10 cellular contexts compared by ENCODE assay signal in the genomic region with DNA sequence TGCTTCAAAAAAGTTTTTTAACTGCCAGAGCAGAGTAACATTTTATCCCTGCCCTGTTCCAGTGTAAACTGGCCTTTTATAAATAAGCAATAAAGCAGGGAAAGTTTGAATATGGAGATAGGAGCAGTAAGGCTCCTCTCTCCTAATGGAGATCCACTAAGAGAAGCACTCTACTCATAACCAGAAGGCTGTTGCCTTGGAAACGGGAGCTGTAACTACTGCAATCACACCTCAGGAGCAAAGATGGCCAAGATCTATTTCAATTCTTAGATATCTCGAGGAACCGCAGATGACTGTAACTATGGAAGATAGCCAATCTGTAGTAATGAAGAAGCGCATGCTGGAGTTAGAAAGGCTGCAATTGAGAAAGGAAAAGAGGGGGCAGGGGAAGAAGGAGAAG. TPM values are rescaled to one million over a fixed set of nuclear protein-coding genes. Genes with fewer than 3 reads are reported as not detected.
DNase-seq lines count a peak whose midpoint lies in the region; ATAC-seq lines count a peak whose summit lies in the region.
"Had no signal": no experiment of that assay in that cellular context is flagged by ENCODE, and none has a peak within 500 bp of the region (broad histone marks: within the 10 kb centered on the region; RNA-seq: fewer than 3 reads in every experiment).

No MANE protein-coding gene starts in this region.

- H3K4me3 Mint-ChIP-seq in activated CD4-positive, alpha-beta T cell treated with anti-CD3 and anti-CD28 coated beads, Interleukin-2, amount 10 ng/mL, durations not matched to agents 7 days and 5 days, result no peak overlapping the region
- peak overlapping the region; percentile 49 for H3K4me3 Mint-ChIP-seq in activated naive CD8-positive, alpha-beta T cell treated with anti-CD3 and anti-CD28 coated beads for 36 hours
- no peak overlapping the region for H3K4me3 Mint-ChIP-seq in stimulated activated memory B cell treated with anti-CD40 and anti-IgM and Interleukin-4, amounts not matched to agents 10 μg/mL and 1 μg/mL and 100 μg/mL, for 72 hours

- H3K27me3 Mint-ChIP-seq in activated CD4-positive, alpha-beta T cell treated with anti-CD3 and anti-CD28 coated beads, Interleukin-2, amount 10 ng/mL, durations not matched to agents 7 days and 5 days, result no peaks in the 10 kb centered on the region
- H3K27me3 Mint-ChIP-seq in activated naive CD8-positive, alpha-beta T cell treated with anti-CD3 and anti-CD28 coated beads for 36 hours, result no peaks in the 10 kb centered on the region
- no peaks in the 10 kb centered on the region for H3K27me3 Mint-ChIP-seq in stimulated activated memory B cell treated with anti-CD40 and anti-IgM and Interleukin-4, amounts not matched to agents 10 μg/mL and 1 μg/mL and 100 μg/mL, for 72 hours

- POLR2A ChIA-PET in activated CD4-positive, alpha-beta T cell treated with anti-CD3 and anti-CD28 coated beads, Interleukin-2, amount 10 ng/mL, durations not matched to agents 7 days and 5 days (lab: Charles Lee), result no interaction called here

- ATAC-seq in HG02798 (IDR thresholded peaks at IDR 0.05; ENCODE audit: poor library complexity, unreplicated experiment), result peak; percentile 68
- no peak for ATAC-seq in stimulated activated memory B cell treated with anti-CD40 and anti-IgM and Interleukin-4, amounts not matched to agents 10 μg/mL and 1 μg/mL and 100 μg/mL, for 72 hours

- CTCF ChIA-PET in activated CD4-positive, alpha-beta T cell treated with anti-CD3 and anti-CD28 coated beads, Interleukin-2, amount 10 ng/mL, durations not matched to agents 7 days and 5 days (lab: Charles Lee), result interaction anchor here (0.8 to 1.5 kb wide), 4 partner anchors 8 to 66 kb away, joined by 3 to 4 read pairs (median 3); no protein-coding TSS in a partner anchor

- no peaks in the 10 kb centered on the region for H3K9me3 Mint-ChIP-seq in activated CD4-positive, alpha-beta T cell treated with anti-CD3 and anti-CD28 coated beads, Interleukin-2, amount 10 ng/mL, durations not matched to agents 7 days and 5 days
- peaks cover 2% of the 10 kb centered on the region for H3K9me3 Mint-ChIP-seq in activated naive CD8-positive, alpha-beta T cell treated with anti-CD3 and anti-CD28 coated beads for 36 hours
- H3K9me3 Mint-ChIP-seq in stimulated activated memory B cell treated with anti-CD40 and anti-IgM and Interleukin-4, amounts not matched to agents 10 μg/mL and 1 μg/mL and 100 μg/mL, for 72 hours, result no peaks in the 10 kb centered on the region

- H3K27ac Mint-ChIP-seq in activated CD4-positive, alpha-beta T cell treated with anti-CD3 and anti-CD28 coated beads, Interleukin-2, amount 10 ng/mL, durations not matched to agents 7 days and 5 days, result peak overlapping the region; percentile 48
- H3K27ac Mint-ChIP-seq in activated naive CD8-positive, alpha-beta T cell treated with anti-CD3 and anti-CD28 coated beads for 36 hours, result peak overlapping the region; percentile 94
- H3K27ac Mint-ChIP-seq in stimulated activated memory B cell treated with anti-CD40 and anti-IgM and Interleukin-4, amounts not matched to agents 10 μg/mL and 1 μg/mL and 100 μg/mL, for 72 hours, result peak overlapping the region; percentile 79

- H3K4me1 Mint-ChIP-seq in activated CD4-positive, alpha-beta T cell treated with anti-CD3 and anti-CD28 coated beads, Interleukin-2, amount 10 ng/mL, durations not matched to agents 7 days and 5 days, result peaks cover 93% of the 10 kb centered on the region
- H3K4me1 Mint-ChIP-seq in activated naive CD8-positive, alpha-beta T cell treated with anti-CD3 and anti-CD28 coated beads for 36 hours, result peaks cover 84% of the 10 kb centered on the region
- H3K4me1 Mint-ChIP-seq in stimulated activated memory B cell treated with anti-CD40 and anti-IgM and Interleukin-4, amounts not matched to agents 10 μg/mL and 1 μg/mL and 100 μg/mL, for 72 hours, result peaks cover 95% of the 10 kb centered on the region

- peaks cover 35% of the 10 kb centered on the region for H3K36me3 Mint-ChIP-seq in activated CD4-positive, alpha-beta T cell treated with anti-CD3 and anti-CD28 coated beads, Interleukin-2, amount 10 ng/mL, durations not matched to agents 7 days and 5 days (ENCODE audit: low read depth)
- H3K36me3 Mint-ChIP-seq in activated naive CD8-positive, alpha-beta T cell treated with anti-CD3 and anti-CD28 coated beads for 36 hours, result peaks cover 35% of the 10 kb centered on the region
- H3K36me3 Mint-ChIP-seq in stimulated activated memory B cell treated with anti-CD40 and anti-IgM and Interleukin-4, amounts not matched to agents 10 μg/mL and 1 μg/mL and 100 μg/mL, for 72 hours, result peaks cover 6% of the 10 kb centered on the region

- H3K27ac ChIP-seq in substantia nigra (ENCODE audit: low read depth, low read length, poor library complexity, severe bottlenecking), result no peak overlapping the region

- DNase-seq in activated CD4-positive, alpha-beta T cell treated with anti-CD3 and anti-CD28 coated beads, Interleukin-2, amount 10 ng/mL, durations not matched to agents 7 days and 5 days, result peak; percentile 45
- no peak for DNase-seq in activated CD4-positive, alpha-beta T cell treated with anti-CD3 and anti-CD28 coated beads, Interleukin-2, amount 50 U/mL, for 48 hours
- DNase-seq in activated naive CD8-positive, alpha-beta T cell treated with anti-CD3 and anti-CD28 coated beads for 36 hours, result peak; percentile 38
- DNase-seq in substantia nigra (lab: John Stamatoyannopoulos, UW) (no peak), pons (ENCODE audit: low spot score) (no peak)
- DNase-seq in stimulated activated naive CD4-positive, alpha-beta T cell treated with Interleukin-2 at 50 U/mL for 16 hours (lab: John Stamatoyannopoulos, UW), result no peak
- DNase-seq: Calu3, NCI-H526 had no signal

RNA-seq across cellular contexts. Expression of a gene that starts 41.4 kb away (rescaled TPM):
- 100 to 1,000 TPM; 223 to 283 TPM for total RNA-seq in activated CD4-positive, alpha-beta T cell treated with anti-CD3 and anti-CD28 coated beads, Interleukin-2, amount 10 ng/mL, durations not matched to agents 7 days and 5 days
- 100 to 1,000 TPM; 118 to 121 TPM for total RNA-seq in activated naive CD8-positive, alpha-beta T cell treated with anti-CD3 and anti-CD28 coated beads for 36 hours

Comparison
In these comparisons a context has a peak if more than half of its experiments do, and no peak if none do; other contexts are left out.
1. DNase-seq: peak in activated CD4-positive, alpha-beta T cell treated with anti-CD3 and anti-CD28 coated beads, Interleukin-2, amount 10 ng/mL, durations not matched to agents 7 days and 5 days (single experiment) and activated naive CD8-positive, alpha-beta T cell treated with anti-CD3 and anti-CD28 coated beads for 36 hours (single experiment); none in activated CD4-positive, alpha-beta T cell treated with anti-CD3 and anti-CD28 coated beads, Interleukin-2, amount 50 U/mL, for 48 hours (0 of 2), substantia nigra (0 of 49), pons (single experiment) and stimulated activated naive CD4-positive, alpha-beta T cell treated with Interleukin-2 at 50 U/mL for 16 hours (single experiment).
2. Peak in every context shown above with its lines, with median percentiles within 50 percentile points of each other: H3K27ac Mint-ChIP-seq.